1 cellular context compared by ENCODE assay signal in the genomic region with DNA sequence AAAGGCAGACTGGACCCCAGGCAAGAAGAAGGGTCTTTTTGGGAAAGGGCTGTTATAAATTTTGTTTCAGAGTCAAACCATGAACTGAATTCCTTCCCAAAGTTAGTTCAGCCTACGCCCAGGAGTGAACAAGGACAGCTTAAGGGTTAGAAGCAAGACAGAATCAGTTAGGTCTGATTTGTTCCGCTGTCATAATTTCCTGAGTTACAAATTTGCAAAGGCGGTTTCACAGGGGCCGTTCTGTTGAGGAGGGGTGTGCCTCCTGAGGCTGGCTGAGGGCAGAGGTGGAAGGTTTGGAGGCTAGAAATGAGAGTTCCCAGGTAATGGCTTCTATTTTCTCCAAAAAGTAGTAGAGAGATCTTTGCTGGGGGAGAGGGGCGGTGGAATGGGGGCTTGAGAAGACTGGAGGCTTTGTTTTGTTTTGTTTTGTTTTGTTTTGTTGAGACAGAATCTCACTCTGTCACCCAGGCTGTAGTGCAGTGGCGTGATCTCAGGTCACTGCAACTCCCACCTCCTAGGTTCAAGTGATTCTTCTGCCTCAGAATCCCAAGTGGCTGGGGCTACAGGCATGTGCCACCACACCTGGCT.
TF ChIP-seq lines count a peak whose summit lies in the region.

No MANE protein-coding gene starts in this region.

TF ChIP-seq in SK-N-SH, 30 proteins besides CTCF, POLR2A, EP300 and RAD21 (continued from another document):
- TF ChIP-seq, protein P1, sequence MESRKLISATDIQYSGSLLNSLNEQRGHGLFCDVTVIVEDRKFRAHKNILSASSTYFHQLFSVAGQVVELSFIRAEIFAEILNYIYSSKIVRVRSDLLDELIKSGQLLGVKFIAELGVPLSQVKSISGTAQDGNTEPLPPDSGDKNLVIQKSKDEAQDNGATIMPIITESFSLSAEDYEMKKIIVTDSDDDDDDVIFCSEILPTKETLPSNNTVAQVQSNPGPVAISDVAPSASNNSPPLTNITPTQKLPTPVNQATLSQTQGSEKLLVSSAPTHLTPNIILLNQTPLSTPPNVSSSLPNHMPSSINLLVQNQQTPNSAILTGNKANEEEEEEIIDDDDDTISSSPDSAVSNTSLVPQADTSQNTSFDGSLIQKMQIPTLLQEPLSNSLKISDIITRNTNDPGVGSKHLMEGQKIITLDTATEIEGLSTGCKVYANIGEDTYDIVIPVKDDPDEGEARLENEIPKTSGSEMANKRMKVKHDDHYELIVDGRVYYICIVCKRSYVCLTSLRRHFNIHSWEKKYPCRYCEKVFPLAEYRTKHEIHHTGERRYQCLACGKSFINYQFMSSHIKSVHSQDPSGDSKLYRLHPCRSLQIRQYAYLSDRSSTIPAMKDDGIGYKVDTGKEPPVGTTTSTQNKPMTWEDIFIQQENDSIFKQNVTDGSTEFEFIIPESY (IDR thresholded peaks at IDR 0.05; ENCODE audit: borderline replicate concordance, low read depth) = no peak
- TF ChIP-seq RFX5 (IDR thresholded peaks at IDR 0.05; ENCODE audit: low read length) (no peak), TCF12 (IDR thresholded peaks at IDR 0.05) (no peak), TEAD4 (IDR thresholded peaks at IDR 0.05; ENCODE audit: borderline replicate concordance, insufficient read depth) (no peak), ELF1 (IDR thresholded peaks at IDR 0.05) (no peak), GATA2 (CRISPR knock-in tag; IDR thresholded peaks at IDR 0.05) (no peak), FOXJ3 (CRISPR knock-in tag; IDR thresholded peaks at IDR 0.05) (no peak), FOSL2 (IDR thresholded peaks at IDR 0.05; ENCODE audit: borderline replicate concordance, low read depth) (no peak), FOXM1 (IDR thresholded peaks at IDR 0.05; ENCODE audit: low read depth) (no peak), POLR2AphosphoS5 (IDR thresholded peaks at IDR 0.05; ENCODE audit: low read depth, low read length) (no peak), SIN3A (IDR thresholded peaks at IDR 0.05; ENCODE audit: borderline replicate concordance, low read depth, low read length) (no peak), MXI1 (IDR thresholded peaks at IDR 0.05; ENCODE audit: low read depth, low read length) (no peak), RCOR1 (IDR thresholded peaks at IDR 0.05; ENCODE audit: low read length) (no peak), CHD2 (IDR thresholded peaks at IDR 0.05; ENCODE audit: low read length, partially characterized antibody) (no peak), NFIC (IDR thresholded peaks at IDR 0.05; ENCODE audit: borderline replicate concordance) (no peak)
- TF ChIP-seq, protein P2, sequence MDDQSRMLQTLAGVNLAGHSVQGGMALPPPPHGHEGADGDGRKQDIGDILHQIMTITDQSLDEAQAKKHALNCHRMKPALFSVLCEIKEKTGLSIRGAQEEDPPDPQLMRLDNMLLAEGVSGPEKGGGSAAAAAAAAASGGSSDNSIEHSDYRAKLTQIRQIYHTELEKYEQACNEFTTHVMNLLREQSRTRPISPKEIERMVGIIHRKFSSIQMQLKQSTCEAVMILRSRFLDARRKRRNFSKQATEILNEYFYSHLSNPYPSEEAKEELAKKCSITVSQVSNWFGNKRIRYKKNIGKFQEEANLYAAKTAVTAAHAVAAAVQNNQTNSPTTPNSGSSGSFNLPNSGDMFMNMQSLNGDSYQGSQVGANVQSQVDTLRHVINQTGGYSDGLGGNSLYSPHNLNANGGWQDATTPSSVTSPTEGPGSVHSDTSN (IDR thresholded peaks at IDR 0.05) = no peak
- TF ChIP-seq, protein P3, sequence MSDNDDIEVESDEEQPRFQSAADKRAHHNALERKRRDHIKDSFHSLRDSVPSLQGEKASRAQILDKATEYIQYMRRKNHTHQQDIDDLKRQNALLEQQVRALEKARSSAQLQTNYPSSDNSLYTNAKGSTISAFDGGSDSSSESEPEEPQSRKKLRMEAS (IDR thresholded peaks at IDR 0.05; ENCODE audit: low read depth) = no peak
